Comparison of ENCODE assay signal across 17 cellular contexts in genomic region chr5:118043531-118043930, GRCh38.
DNase-seq lines count a peak whose midpoint lies in the region; ATAC-seq and TF ChIP-seq lines count a peak whose summit lies in the region.
"Had no signal": no experiment of that assay in that cellular context is flagged by ENCODE, and none has a peak within 500 bp of the region (broad histone marks: within the 10 kb centered on the region; RNA-seq: fewer than 3 reads in every experiment).

No MANE protein-coding gene starts in this region.

- H2BK5ac ChIP-seq in mesenchymal stem cell (ENCODE audit: low read depth, low read length, poor library complexity, severe bottlenecking): no peak overlapping the region

- H2AFZ ChIP-seq in mesenchymal stem cell (ENCODE audit: low read depth, low read length): no peak overlapping the region

- H3K4me3 ChIP-seq in H7 (ENCODE audit: insufficient read depth, low read depth, low read length): no peak overlapping the region
- H3K4me3 ChIP-seq in mesenchymal stem cell (ENCODE audit: insufficient read depth in 1 of 2, low read depth in 1 of 2, low read length in 2 of 2): no peak overlapping the region

- H3K4ac ChIP-seq in mesenchymal stem cell (ENCODE audit: low read depth in 1 of 2, low read length in 2 of 2): no peak overlapping the region

- DNase-seq in H7 (peak; percentile 9), dedifferentiated amniotic fluid mesenchymal stem cell (ENCODE audit: extremely low spot score) (peak; percentile 25), mesenchymal stem cell (peak; percentile 3), KG1 (lab: John Stamatoyannopoulos, UW) (no peak)
- DNase-seq: Caco-2; CD4-positive, CD25-positive, alpha-beta regulatory T cell; CD8-positive, alpha-beta T cell; DMS153; DND-41; GOT3; H9 had no signal

- H4K91ac ChIP-seq in mesenchymal stem cell (ENCODE audit: low read length): no peak overlapping the region

- H4K8ac ChIP-seq in mesenchymal stem cell (ENCODE audit: low read length): no peak overlapping the region

- no peaks in the 10 kb centered on the region for H3K9me3 ChIP-seq in mesenchymal stem cell (ENCODE audit: control insufficient read depth, low read length)
- H3K9me3 ChIP-seq: Caco-2 had no signal

- H3K27ac ChIP-seq in VCaP (peak overlapping the region; percentile 25), mesenchymal stem cell (ENCODE audit: low read length, poor library complexity, severe bottlenecking) (no peak overlapping the region)
- H3K27ac ChIP-seq: C4-2B had no signal

- no peak overlapping the region for H3K18ac ChIP-seq in mesenchymal stem cell (ENCODE audit: low read depth in 1 of 2, low read length in 2 of 2)

- no peaks in the 10 kb centered on the region for H3K36me3 ChIP-seq in H7 (replicated peaks; ENCODE audit: control insufficient read depth, insufficient read depth, low read length)
- H3K36me3 ChIP-seq in mesenchymal stem cell (ENCODE audit: control insufficient read depth in 1 of 2, insufficient read depth in 2 of 2, low read depth in 1 of 2, low read length in 2 of 2): no peaks in the 10 kb centered on the region

- no peak overlapping the region for H3K9ac ChIP-seq in mesenchymal stem cell (ENCODE audit: low read length)

- no peak overlapping the region for H3K23ac ChIP-seq in mesenchymal stem cell (ENCODE audit: low read length in 2 of 2)

- no peaks in the 10 kb centered on the region for H3K79me1 ChIP-seq in mesenchymal stem cell (replicated peaks; ENCODE audit: low read length, poor library complexity, severe bottlenecking)

- no peak for ATAC-seq in GM19351 (IDR thresholded peaks at IDR 0.05; ENCODE audit: unreplicated experiment)
- ATAC-seq in HG03457 (IDR thresholded peaks at IDR 0.05; ENCODE audit: unreplicated experiment): no peak
- ATAC-seq in HG02970 (IDR thresholded peaks at IDR 0.05; ENCODE audit: low FRiP score, unreplicated experiment): no peak
- ATAC-seq: CD8-positive, alpha-beta T cell; HCT116 had no signal

- no peak overlapping the region for H2AK5ac ChIP-seq in mesenchymal stem cell (ENCODE audit: low read length, severe bottlenecking)

- no peak for TF ChIP-seq CTCF in VCaP (conservative IDR thresholded peaks at IDR 0.05)

- H3K4me2 ChIP-seq in mesenchymal stem cell (ENCODE audit: low read length, poor library complexity, severe bottlenecking): no peak overlapping the region

- H3K27me3 ChIP-seq in H7 (ENCODE audit: control insufficient read depth, insufficient read depth, low read length) (no peaks in the 10 kb centered on the region), mesenchymal stem cell (ENCODE audit: control insufficient read depth in 1 of 2, insufficient read depth in 1 of 2, low read length in 2 of 2) (no peaks in the 10 kb centered on the region)

- H2BK120ac ChIP-seq in mesenchymal stem cell (ENCODE audit: low read depth, low read length): no peak overlapping the region

- H2BK12ac ChIP-seq in mesenchymal stem cell (ENCODE audit: low read length in 2 of 2): no peak overlapping the region

- H2BK15ac ChIP-seq in mesenchymal stem cell (ENCODE audit: low read depth, poor library complexity, severe bottlenecking): no peak overlapping the region

- no peak overlapping the region for H3K14ac ChIP-seq in mesenchymal stem cell (ENCODE audit: low read length in 2 of 2)

- no peaks in the 10 kb centered on the region for H3K4me1 ChIP-seq in mesenchymal stem cell (ENCODE audit: control insufficient read depth, insufficient read depth, low read depth, low read length)
- H3K4me1 ChIP-seq: Caco-2 had no signal
